38 cellular contexts compared by ENCODE assay signal in the genomic region with DNA sequence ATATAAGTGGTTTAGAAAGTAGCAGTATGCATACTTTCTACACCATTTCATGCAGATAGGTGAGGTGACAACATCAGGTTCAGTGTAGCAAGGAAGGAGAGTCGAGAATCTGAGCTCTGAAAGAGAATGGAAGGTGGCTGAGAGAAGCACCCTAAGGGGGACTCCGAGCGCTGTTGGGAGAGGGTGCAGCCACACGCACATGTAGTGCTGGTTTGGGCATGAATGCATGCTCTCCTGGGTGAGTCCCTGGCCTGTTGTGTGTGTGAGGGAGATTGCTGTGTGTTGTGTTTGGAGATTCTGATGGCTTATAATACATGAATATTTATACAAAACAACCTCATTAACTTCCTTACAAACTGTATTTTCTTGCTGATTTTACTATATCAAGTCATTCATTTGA.
"Had no signal": no experiment of that assay in that cellular context is flagged by ENCODE, and none has a peak within 500 bp of the region (broad histone marks: within the 10 kb centered on the region; RNA-seq: fewer than 3 reads in every experiment).

No MANE protein-coding gene starts in this region.

- H3K36me3 Mint-ChIP-seq: activated naive CD4-positive, alpha-beta T cell treated with anti-CD3 and anti-CD28 coated beads, Interleukin-2, amount 10 ng/mL, durations not matched to agents 7 days and 5 days; activated naive CD4-positive, alpha-beta T cell treated with anti-CD3 and anti-CD28 coated beads, Interleukin-2, amount 50 U/mL, for 24 hours; activated naive CD4-positive, alpha-beta T cell treated with anti-CD3 and anti-CD28 coated beads, Interleukin-2, amount 50 U/mL, for 72 hours; activated naive CD8-positive, alpha-beta T cell; activated naive CD8-positive, alpha-beta T cell treated with anti-CD3 and anti-CD28 coated beads for 36 hours; activated naive CD8-positive, alpha-beta T cell treated with anti-CD3 and anti-CD28 coated beads, Interleukin-2, amount 10 ng/mL, durations not matched to agents 7 days and 5 days; brain had no signal

- H3K9me3 Mint-ChIP-seq: activated naive CD4-positive, alpha-beta T cell treated with anti-CD3 and anti-CD28 coated beads for 36 hours; activated naive CD4-positive, alpha-beta T cell treated with anti-CD3 and anti-CD28 coated beads, Interleukin-2, amount 10 ng/mL, durations not matched to agents 7 days and 5 days; activated naive CD8-positive, alpha-beta T cell treated with anti-CD3 and anti-CD28 coated beads for 36 hours; activated naive CD8-positive, alpha-beta T cell treated with anti-CD3 and anti-CD28 coated beads, Interleukin-2, amount 10 ng/mL, durations not matched to agents 7 days and 5 days; activated T-cell treated with anti-CD3 and anti-CD28 coated beads, Interleukin-2, amount 50 U/mL, for 24 hours; activated T-cell treated with anti-CD3 and anti-CD28 coated beads, Interleukin-2, amount 50 U/mL, for 4 hours; activated T-cell treated with anti-CD3 and anti-CD28 coated beads, Interleukin-2, amount 50 U/mL, for 72 hours; activated T-helper 1 cell treated with anti-CD3 and anti-CD28 coated beads, Interleukin-12 subunit alpha, Interleukin-12 subunit beta, Interleukin-2, Interleukin-4 antibody, amounts not matched to agents 30 ng/mL and 10 ng/mL and 1 ng/mL, durations not matched to agents 14 hours and 24 hours and 36 hours; activated T-helper 17 cell treated with anti-CD3 and anti-CD28 coated beads, Interleukin-2, amount 50 U/mL, for 72 hours; activated T-helper 2 cell treated with anti-CD3 and anti-CD28 coated beads, Interferon-gamma antibody, Interleukin-2, Interleukin-4, amounts not matched to agents 10 μg/mL and 5 μg/mL and 100 μg/mL, durations not matched to agents 14 hours and 24 hours and 36 hours had no signal

- H3K9me3 ChIP-seq: adrenal gland, ascending aorta, body of pancreas, breast epithelium had no signal

- H3K27ac Mint-ChIP-seq: activated naive CD4-positive, alpha-beta T cell treated with anti-CD3 and anti-CD28 coated beads for 36 hours; activated naive CD4-positive, alpha-beta T cell treated with anti-CD3 and anti-CD28 coated beads, Interleukin-2, amount 10 ng/mL, durations not matched to agents 7 days and 5 days; activated naive CD4-positive, alpha-beta T cell treated with anti-CD3 and anti-CD28 coated beads, Interleukin-2, amount 50 U/mL, for 24 hours; activated naive CD4-positive, alpha-beta T cell treated with anti-CD3 and anti-CD28 coated beads, Interleukin-2, amount 50 U/mL, for 72 hours; activated naive CD8-positive, alpha-beta T cell; activated naive CD8-positive, alpha-beta T cell treated with anti-CD3 and anti-CD28 coated beads for 36 hours; activated naive CD8-positive, alpha-beta T cell treated with anti-CD3 and anti-CD28 coated beads, Interleukin-2, amount 10 ng/mL, durations not matched to agents 7 days and 5 days; activated naive CD8-positive, alpha-beta T cell treated with anti-CD3 and anti-CD28 coated beads, Interleukin-2, amount 50 U/mL, for 24 hours; activated T-cell treated with anti-CD3 and anti-CD28 coated beads, Interleukin-2, amount 50 U/mL, for 24 hours; activated T-cell treated with anti-CD3 and anti-CD28 coated beads, Interleukin-2, amount 50 U/mL, for 72 hours; activated T-helper 1 cell treated with anti-CD3 and anti-CD28 coated beads, Interleukin-12 subunit alpha, Interleukin-12 subunit beta, Interleukin-2, Interleukin-4 antibody, amounts not matched to agents 30 ng/mL and 10 ng/mL and 1 ng/mL, durations not matched to agents 14 hours and 24 hours and 36 hours; activated T-helper 17 cell treated with anti-CD3 and anti-CD28 coated beads, Interleukin-2, amount 50 U/mL, for 72 hours; activated T-helper 2 cell treated with anti-CD3 and anti-CD28 coated beads, Interferon-gamma antibody, Interleukin-2, Interleukin-4, amounts not matched to agents 10 μg/mL and 5 μg/mL and 100 μg/mL, durations not matched to agents 14 hours and 24 hours and 36 hours; brain had no signal

- H3K27me3 Mint-ChIP-seq: activated naive CD4-positive, alpha-beta T cell treated with anti-CD3 and anti-CD28 coated beads, Interleukin-2, amount 10 ng/mL, durations not matched to agents 7 days and 5 days; activated naive CD4-positive, alpha-beta T cell treated with anti-CD3 and anti-CD28 coated beads, Interleukin-2, amount 50 U/mL, for 24 hours; activated naive CD8-positive, alpha-beta T cell; activated naive CD8-positive, alpha-beta T cell treated with anti-CD3 and anti-CD28 coated beads, Interleukin-2, amount 10 ng/mL, durations not matched to agents 7 days and 5 days; activated naive CD8-positive, alpha-beta T cell treated with anti-CD3 and anti-CD28 coated beads, Interleukin-2, amount 50 U/mL, for 24 hours; activated T-cell treated with anti-CD3 and anti-CD28 coated beads, Interleukin-2, amount 50 U/mL, for 24 hours; activated T-helper 17 cell treated with anti-CD3 and anti-CD28 coated beads, Interleukin-2, amount 50 U/mL, for 72 hours; brain; central memory CD8-positive, alpha-beta T cell had no signal

- H3K27ac ChIP-seq: adrenal gland, ascending aorta, body of pancreas, brain microvascular endothelial cell, breast epithelium, cardiac muscle cell had no signal

- H3K4me3 Mint-ChIP-seq: activated naive CD4-positive, alpha-beta T cell treated with anti-CD3 and anti-CD28 coated beads for 36 hours; activated naive CD4-positive, alpha-beta T cell treated with anti-CD3 and anti-CD28 coated beads, Interleukin-2, amount 10 ng/mL, durations not matched to agents 7 days and 5 days; activated naive CD4-positive, alpha-beta T cell treated with anti-CD3 and anti-CD28 coated beads, Interleukin-2, amount 50 U/mL, for 24 hours; activated naive CD8-positive, alpha-beta T cell; activated naive CD8-positive, alpha-beta T cell treated with anti-CD3 and anti-CD28 coated beads for 36 hours; activated naive CD8-positive, alpha-beta T cell treated with anti-CD3 and anti-CD28 coated beads, Interleukin-2, amount 10 ng/mL, durations not matched to agents 7 days and 5 days; activated naive CD8-positive, alpha-beta T cell treated with anti-CD3 and anti-CD28 coated beads, Interleukin-2, amount 50 U/mL, for 24 hours; activated T-cell treated with anti-CD3 and anti-CD28 coated beads, Interleukin-2, amount 50 U/mL, for 24 hours; activated T-cell treated with anti-CD3 and anti-CD28 coated beads, Interleukin-2, amount 50 U/mL, for 4 hours; activated T-cell treated with anti-CD3 and anti-CD28 coated beads, Interleukin-2, amount 50 U/mL, for 72 hours; activated T-helper 1 cell treated with anti-CD3 and anti-CD28 coated beads, Interleukin-12 subunit alpha, Interleukin-12 subunit beta, Interleukin-2, Interleukin-4 antibody, amounts not matched to agents 30 ng/mL and 10 ng/mL and 1 ng/mL, durations not matched to agents 14 hours and 24 hours and 36 hours; activated T-helper 17 cell treated with anti-CD3 and anti-CD28 coated beads, Interleukin-2, amount 50 U/mL, for 72 hours; brain; central memory CD8-positive, alpha-beta T cell had no signal

- ATAC-seq: activated naive CD4-positive, alpha-beta T cell treated with anti-CD3 and anti-CD28 coated beads, Interleukin-2, amount 50 U/mL, for 72 hours; activated naive CD8-positive, alpha-beta T cell treated with anti-CD3 and anti-CD28 coated beads, Interleukin-2, amount 50 U/mL, for 24 hours; activated T-cell treated with anti-CD3 and anti-CD28 coated beads, Interleukin-2, amount 50 U/mL, for 4 hours; activated T-cell treated with anti-CD3 and anti-CD28 coated beads, Interleukin-2, amount 50 U/mL, for 72 hours; activated T-helper 17 cell treated with anti-CD3 and anti-CD28 coated beads, Interleukin-2, amount 50 U/mL, for 72 hours; body of pancreas had no signal

- H3K27me3 ChIP-seq: adrenal gland, ascending aorta, body of pancreas, brain microvascular endothelial cell, breast epithelium, cardiac muscle cell had no signal

- H3K4me3 ChIP-seq: adrenal gland, ascending aorta, body of pancreas, breast epithelium, cardiac muscle cell had no signal

- H3K4me1 ChIP-seq: adrenal gland, ascending aorta, body of pancreas, breast epithelium had no signal

- DNase-seq: activated effector memory CD4-positive, alpha-beta T cell treated with anti-CD3 and anti-CD28 coated beads, Interleukin-2, amount 50 U/mL, for 16 hours; activated effector memory CD4-positive, alpha-beta T cell treated with Interleukin-2 at 50 U/mL for 16 hours; activated gamma-delta T cell; activated gamma-delta T cell treated with Interleukin-2 at 50 U/mL for 16 hours; activated naive CD4-positive, alpha-beta T cell; activated naive CD4-positive, alpha-beta T cell treated with anti-CD3 and anti-CD28 coated beads for 36 hours; activated naive CD4-positive, alpha-beta T cell treated with anti-CD3 and anti-CD28 coated beads, Interleukin-2, amount 10 ng/mL, durations not matched to agents 7 days and 5 days; activated naive CD4-positive, alpha-beta T cell treated with anti-CD3 and anti-CD28 coated beads, Interleukin-2, amount 50 U/mL, for 16 hours; activated naive CD4-positive, alpha-beta T cell treated with Interleukin-2 at 50 U/mL for 16 hours; activated naive CD8-positive, alpha-beta T cell treated with anti-CD3 and anti-CD28 coated beads for 36 hours; activated naive CD8-positive, alpha-beta T cell treated with anti-CD3 and anti-CD28 coated beads, Interleukin-2, amount 10 ng/mL, durations not matched to agents 7 days and 5 days; activated naive CD8-positive, alpha-beta T cell treated with anti-CD3 and anti-CD28 coated beads, Interleukin-2, amount 50 U/mL, for 24 hours; activated T-cell treated with anti-CD3 and anti-CD28 coated beads, Interleukin-2, amount 50 U/mL, for 24 hours; activated T-cell treated with anti-CD3 and anti-CD28 coated beads, Interleukin-2, amount 50 U/mL, for 4 hours; activated T-cell treated with anti-CD3 and anti-CD28 coated beads, Interleukin-2, amount 50 U/mL, for 48 hours; activated T-cell treated with anti-CD3 and anti-CD28 coated beads, Interleukin-2, amount 50 U/mL, for 72 hours; adrenal gland; amniotic stem cell; amygdala; anterior cingulate cortex; aorta; body of pancreas; brain microvascular endothelial cell; caudate nucleus; central memory CD4-positive, alpha-beta T cell; cerebellar nuclear complex had no signal

- H3K36me3 ChIP-seq: adrenal gland, ascending aorta, brain microvascular endothelial cell, breast epithelium, cardiac muscle cell had no signal

- FAIRE-seq: bronchial epithelial cell had no signal

- H3K4me1 Mint-ChIP-seq: activated naive CD4-positive, alpha-beta T cell treated with anti-CD3 and anti-CD28 coated beads, Interleukin-2, amount 10 ng/mL, durations not matched to agents 7 days and 5 days; activated naive CD4-positive, alpha-beta T cell treated with anti-CD3 and anti-CD28 coated beads, Interleukin-2, amount 50 U/mL, for 24 hours; activated naive CD8-positive, alpha-beta T cell treated with anti-CD3 and anti-CD28 coated beads for 36 hours; activated naive CD8-positive, alpha-beta T cell treated with anti-CD3 and anti-CD28 coated beads, Interleukin-2, amount 10 ng/mL, durations not matched to agents 7 days and 5 days; activated naive CD8-positive, alpha-beta T cell treated with anti-CD3 and anti-CD28 coated beads, Interleukin-2, amount 50 U/mL, for 24 hours; activated T-helper 17 cell treated with anti-CD3 and anti-CD28 coated beads, Interleukin-2, amount 50 U/mL, for 72 hours; brain; central memory CD8-positive, alpha-beta T cell had no signal
